Comparison of ENCODE assay signal across 28 cellular contexts in the genomic region with DNA sequence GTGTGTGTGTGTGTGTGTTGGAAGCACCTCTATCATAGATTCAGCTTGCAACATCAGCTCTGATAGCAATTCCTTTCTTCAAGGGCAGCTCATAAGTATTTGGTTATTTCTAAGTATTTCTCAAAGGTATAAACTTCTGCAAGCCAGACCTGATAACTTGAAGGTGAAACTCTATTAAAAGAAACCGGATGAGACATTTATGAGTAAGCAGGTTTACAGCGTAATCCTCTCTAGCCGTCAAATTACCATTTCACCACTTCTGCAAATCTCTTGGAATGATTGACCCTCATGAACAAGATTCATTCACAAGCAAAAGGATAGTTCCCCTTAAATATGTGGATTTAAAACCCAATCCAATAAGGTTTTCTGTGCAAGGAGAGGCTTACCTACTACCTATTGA. TPM values are rescaled to one million over a fixed set of nuclear protein-coding genes. Genes with fewer than 3 reads are reported as not detected.
DNase-seq lines count a peak whose midpoint lies in the region; ATAC-seq, FAIRE-seq and TF ChIP-seq lines count a peak whose summit lies in the region.
"Had no signal": no experiment of that assay in that cellular context is flagged by ENCODE, and none has a peak within 500 bp of the region (broad histone marks: within the 10 kb centered on the region; RNA-seq: fewer than 3 reads in every experiment).

No MANE protein-coding gene starts in this region.

- TF ChIP-seq CTCF in A549 (IDR thresholded peaks at IDR 0.05) (no peak), IMR-90 (conservative IDR thresholded peaks at IDR 0.05; ENCODE audit: low read depth, low read length) (no peak)

- peaks cover 0 to 2% of the 10 kb centered on the region in 2 donors for H3K27me3 Mint-ChIP-seq in CD8-positive, alpha-beta memory T cell
- H3K27me3 Mint-ChIP-seq: activated CD8-positive, alpha-beta T cell treated with anti-CD3 and anti-CD28 coated beads for 36 hours; activated naive CD4-positive, alpha-beta T cell treated with anti-CD3 and anti-CD28 coated beads, Interleukin-2, amount 10 ng/mL, durations not matched to agents 7 days and 5 days; activated T-cell treated with anti-CD3 and anti-CD28 coated beads, Interleukin-2, amount 50 U/mL, for 24 hours; naive B cell; stimulated activated naive CD8-positive, alpha-beta T cell treated with anti-CD3 and anti-CD28 coated beads, Interleukin-15, Interleukin-2, amounts not matched to agents 100 ng/mL and 50 ng/mL, for 24 hours had no signal

- H2AFZ ChIP-seq in IMR-90 (replicated peaks; ENCODE audit: low read length, poor library complexity) = no peak overlapping the region

- intact Hi-C loops in IMR-90 (cut with micrococcal nuclease) = loop anchor here (10.0 kb wide), 1 partner anchor 438 kb away; no protein-coding TSS in a partner anchor

- peaks cover 7% of the 10 kb centered on the region; the same call in 1 of the 2 replicates for H3K36me3 ChIP-seq in IMR-90 (ENCODE audit: control insufficient read depth, insufficient read depth, low read length)
- H3K36me3 ChIP-seq in CD8-positive, alpha-beta memory T cell (ENCODE audit: insufficient read depth, low read length) = no peaks in the 10 kb centered on the region
- H3K36me3 ChIP-seq: ascending aorta, BLaER1 had no signal

- peaks cover 77% of the 10 kb centered on the region for H3K4me1 ChIP-seq in A549
- H3K4me1 ChIP-seq in IMR-90 (ENCODE audit: control insufficient read depth, insufficient read depth, low read length) = peaks cover 4% of the 10 kb centered on the region
- H3K4me1 ChIP-seq in CD8-positive, alpha-beta memory T cell (ENCODE audit: insufficient read depth, low read length) = no peaks in the 10 kb centered on the region
- H3K4me1 ChIP-seq: ascending aorta had no signal

- no peak overlapping the region for H2BK15ac ChIP-seq in IMR-90 (ENCODE audit: low read depth, low read length)

- H3K4me3 Mint-ChIP-seq in CD8-positive, alpha-beta memory T cell = no peak overlapping the region
- H3K4me3 Mint-ChIP-seq: activated CD8-positive, alpha-beta T cell treated with anti-CD3 and anti-CD28 coated beads for 36 hours; activated naive CD4-positive, alpha-beta T cell treated with anti-CD3 and anti-CD28 coated beads, Interleukin-2, amount 10 ng/mL, durations not matched to agents 7 days and 5 days; activated T-cell treated with anti-CD3 and anti-CD28 coated beads, Interleukin-2, amount 50 U/mL, for 24 hours; naive B cell; stimulated activated naive CD8-positive, alpha-beta T cell treated with anti-CD3 and anti-CD28 coated beads, Interleukin-15, Interleukin-2, amounts not matched to agents 100 ng/mL and 50 ng/mL, for 24 hours; T-helper 1 cell treated with Interleukin-12 subunit alpha and Interleukin-12 subunit beta and Interleukin-4 antibody, amounts not matched to agents 30 μg/mL and 1 μg/mL, for 36 hours; type B pancreatic cell had no signal

- no peak overlapping the region for H4K8ac ChIP-seq in IMR-90 (ENCODE audit: low read depth in 2 of 2, low read length in 2 of 2)

- CTCF ChIA-PET in A549 (lab: Yijun Ruan, JAX) (interaction anchor here (0.8 to 1.1 kb wide), 2 partner anchors 117 to 118 kb away, joined by 3 to 4 read pairs; no protein-coding TSS in a partner anchor), IMR-90 (lab: Yijun Ruan, JAX) (no interaction called here)
- CTCF ChIA-PET in CD8-positive, alpha-beta memory T cell (lab: Charles Lee) = no interaction called here

- H3K4me3 ChIP-seq in A549 (0 out of 3 replicates have a peak overlapping the region, but pooled peaks have one; percentile 3), IMR-90 (ENCODE audit: insufficient read depth, low read depth, low read length) (no peak overlapping the region)
- no peak overlapping the region for H3K4me3 ChIP-seq in CD8-positive, alpha-beta memory T cell (ENCODE audit: low read length)
- H3K4me3 ChIP-seq: ascending aorta, BLaER1, lung had no signal

- peaks cover 15 to 19% of the 10 kb centered on the region in 2 experiments; a peak in 3 of 4 replicates for H3K79me1 ChIP-seq in IMR-90 (ENCODE audit: low read depth in 1 of 2, low read length in 2 of 2)

- no peaks in the 10 kb centered on the region for H3K27me3 ChIP-seq in IMR-90 (ENCODE audit: control insufficient read depth, insufficient read depth, low read length)
- H3K27me3 ChIP-seq in CD8-positive, alpha-beta memory T cell (ENCODE audit: insufficient read depth, low read length, poor library complexity, severe bottlenecking) = no peaks in the 10 kb centered on the region
- H3K27me3 ChIP-seq: ascending aorta, BLaER1 had no signal

- dilution Hi-C loops in IMR-90 (cut with HindIII; ENCODE audit: low sequenced_read_pairs, unreplicated experiment) = no loop called here

- no peaks in the 10 kb centered on the region for H3K4me1 Mint-ChIP-seq in CD8-positive, alpha-beta memory T cell
- H3K4me1 Mint-ChIP-seq: activated naive CD4-positive, alpha-beta T cell treated with anti-CD3 and anti-CD28 coated beads, Interleukin-2, amount 10 ng/mL, durations not matched to agents 7 days and 5 days had no signal

- TF ChIP-seq RAD21 in A549 (conservative IDR thresholded peaks at IDR 0.05 in 1 of 2, IDR thresholded peaks at IDR 0.05 in 1 of 2) (no peak), IMR-90 (IDR thresholded peaks at IDR 0.05; ENCODE audit: low read length) (no peak)

- peak overlapping the region; percentile 81 for H3K27ac ChIP-seq in A549
- H3K27ac ChIP-seq in IMR-90 (ENCODE audit: insufficient read depth, low read length) = no peak overlapping the region
- no peak overlapping the region for H3K27ac ChIP-seq in CD8-positive, alpha-beta memory T cell (ENCODE audit: low read depth, low read length)
- H3K27ac ChIP-seq: ascending aorta, BLaER1 had no signal

- peaks cover 0 to 6% (median 2%) of the 10 kb centered on the region in 5 donors for H3K9me3 Mint-ChIP-seq in CD8-positive, alpha-beta memory T cell
- H3K9me3 Mint-ChIP-seq: activated CD8-positive, alpha-beta T cell treated with anti-CD3 and anti-CD28 coated beads for 36 hours; activated naive CD4-positive, alpha-beta T cell treated with anti-CD3 and anti-CD28 coated beads, Interleukin-2, amount 10 ng/mL, durations not matched to agents 7 days and 5 days; stimulated activated naive CD8-positive, alpha-beta T cell treated with anti-CD3 and anti-CD28 coated beads, Interleukin-15, Interleukin-2, amounts not matched to agents 100 ng/mL and 50 ng/mL, for 24 hours; T-helper 1 cell treated with Interleukin-12 subunit alpha and Interleukin-12 subunit beta and Interleukin-4 antibody, amounts not matched to agents 30 μg/mL and 1 μg/mL, for 36 hours; type B pancreatic cell had no signal

- H2BK20ac ChIP-seq in IMR-90 (ENCODE audit: low read depth, low read length) = no peak overlapping the region

- peak overlapping the region; percentile 52 for H2BK120ac ChIP-seq in IMR-90 (ENCODE audit: low read depth, low read length)

- H2AK9ac ChIP-seq in IMR-90 (replicated peaks; ENCODE audit: low read depth, low read length, poor library complexity) = no peak overlapping the region

- H4K20me1 ChIP-seq in IMR-90 (ENCODE audit: insufficient read depth, low read length) = no peaks in the 10 kb centered on the region
- H4K20me1 ChIP-seq: BLaER1 had no signal

- no peak overlapping the region for H3K9ac ChIP-seq in IMR-90 (ENCODE audit: low read depth, low read length)
- H3K9ac ChIP-seq: BLaER1 had no signal

- H3K4ac ChIP-seq in IMR-90 (ENCODE audit: low read depth, low read length) = peak overlapping the region; percentile 53; the same call in 1 of the 2 replicates

- no peak overlapping the region for H3K27ac Mint-ChIP-seq in CD8-positive, alpha-beta memory T cell
- H3K27ac Mint-ChIP-seq: activated CD8-positive, alpha-beta T cell treated with anti-CD3 and anti-CD28 coated beads for 36 hours; activated naive CD4-positive, alpha-beta T cell treated with anti-CD3 and anti-CD28 coated beads, Interleukin-2, amount 10 ng/mL, durations not matched to agents 7 days and 5 days; activated T-cell treated with anti-CD3 and anti-CD28 coated beads, Interleukin-2, amount 50 U/mL, for 24 hours; naive B cell; stimulated activated naive CD8-positive, alpha-beta T cell treated with anti-CD3 and anti-CD28 coated beads, Interleukin-15, Interleukin-2, amounts not matched to agents 100 ng/mL and 50 ng/mL, for 24 hours; T-helper 1 cell treated with Interleukin-12 subunit alpha and Interleukin-12 subunit beta and Interleukin-4 antibody, amounts not matched to agents 30 μg/mL and 1 μg/mL, for 36 hours; type B pancreatic cell had no signal

- peak overlapping the region; percentile 68; the same call in 1 of the 2 replicates for H3K18ac ChIP-seq in IMR-90 (ENCODE audit: low read depth, low read length)

- H3K56ac ChIP-seq in IMR-90 (ENCODE audit: extremely low read depth, insufficient read depth, low read length) = no peak overlapping the region

- DNase-seq in A549 (ENCODE audit: low read depth in 1 of 2, low spot score in 1 of 2) (peak in 1 of 2 experiments; percentile 51), IMR-90 (no peak), epidermal melanocyte (ENCODE audit: insufficient read length, low spot score) (no peak), NCI-H1930 (lab: John Stamatoyannopoulos, UW) (no peak), GM19240 (ENCODE audit: insufficient read length, low spot score) (no peak)
- no peak for DNase-seq in CD8-positive, alpha-beta memory T cell
- DNase-seq: activated CD8-positive, alpha-beta T cell treated with anti-CD3 and anti-CD28 coated beads for 36 hours; activated naive CD4-positive, alpha-beta T cell treated with anti-CD3 and anti-CD28 coated beads, Interleukin-2, amount 10 ng/mL, durations not matched to agents 7 days and 5 days; activated T-cell treated with anti-CD3 and anti-CD28 coated beads, Interleukin-2, amount 50 U/mL, for 24 hours; cerebellar nuclear complex; DMS 273 treated with DMSO at 0.1 percent for 48 hours; effector memory CD4-positive, alpha-beta T cell; GF-D8; MM.1S; naive B cell; NCI-H2081; NCI-H510A; OCI-M1; SIG-M5; stimulated activated CD4-positive, alpha-beta T cell treated with anti-CD3 and anti-CD28 coated beads, Interleukin-2, amount 100 ng/mL, for 24 hours had no signal

- POLR2A ChIA-PET in A549 (lab: Yijun Ruan, JAX) = no interaction called here
- POLR2A ChIA-PET in IMR-90 (lab: Charles Lee; ENCODE audit: unreplicated experiment) = no interaction called here
- POLR2A ChIA-PET in CD8-positive, alpha-beta memory T cell (lab: Charles Lee) = no interaction called here

- no peak overlapping the region for H4K91ac ChIP-seq in IMR-90 (ENCODE audit: insufficient read depth, low read depth, low read length)

- H2AK5ac ChIP-seq in IMR-90 (ENCODE audit: low read depth, low read length) = no peak overlapping the region; the same call in 1 of the 2 replicates

- TF ChIP-seq POLR2A in A549 (IDR thresholded peaks at IDR 0.05; ENCODE audit: low read length) (no peak), IMR-90 (IDR thresholded peaks at IDR 0.05; ENCODE audit: low read depth, low read length) (no peak)

- peak overlapping the region; percentile 64 for H2BK5ac ChIP-seq in IMR-90 (ENCODE audit: low read depth, low read length, poor library complexity, severe bottlenecking)

- ATAC-seq in A549 (no peak), GM19025 (IDR thresholded peaks at IDR 0.05; ENCODE audit: low read depth, unreplicated experiment) (peak; percentile 35), HG02759 (IDR thresholded peaks at IDR 0.05; ENCODE audit: unreplicated experiment) (peak; percentile 38), IMR-90 (ENCODE audit: low read depth) (no peak)
- ATAC-seq: activated CD8-positive, alpha-beta T cell treated with anti-CD3 and anti-CD28 coated beads for 36 hours had no signal

- H3K4me2 ChIP-seq in A549 = peak overlapping the region; percentile 68
- no peak overlapping the region; the same call in 1 of the 2 replicates for H3K4me2 ChIP-seq in IMR-90 (ENCODE audit: low read depth, low read length)
- H3K4me2 ChIP-seq: BLaER1 had no signal

- H3K9me1 ChIP-seq in IMR-90 (ENCODE audit: insufficient read depth, low read length) = peaks cover 6% of the 10 kb centered on the region; the same call in 1 of the 2 replicates

- in situ Hi-C loops in IMR-90 (cut with MboI; ENCODE audit: low sequenced_read_pairs) = no loop called here

- WGBS in A549 (ENCODE audit: missing lambda C conversion rate) = 4% methylated on average over 3 of the region's 3 CpGs
- WGBS in IMR-90 (ENCODE audit: extremely low coverage in 2 of 2, insufficient read length in 1 of 2), 2 experiments = no CpG with 5 or more reads among the region's 3 CpGs

- H3K9me3 ChIP-seq in A549 (no peaks in the 10 kb centered on the region), IMR-90 (ENCODE audit: control insufficient read depth, insufficient read depth, low read length) (no peaks in the 10 kb centered on the region)
- no peaks in the 10 kb centered on the region for H3K9me3 ChIP-seq in CD8-positive, alpha-beta memory T cell (ENCODE audit: low read length)
- H3K9me3 ChIP-seq: ascending aorta, BLaER1 had no signal

- TSS peak; percentile 6 for BruUV-seq in IMR-90 (replicated peaks; lab: Mats Ljungman, UMichigan)

- no peaks in the 10 kb centered on the region for H3K36me3 Mint-ChIP-seq in CD8-positive, alpha-beta memory T cell
- H3K36me3 Mint-ChIP-seq: activated naive CD4-positive, alpha-beta T cell treated with anti-CD3 and anti-CD28 coated beads, Interleukin-2, amount 10 ng/mL, durations not matched to agents 7 days and 5 days; naive B cell; type B pancreatic cell had no signal

- no peak overlapping the region for H3K14ac ChIP-seq in IMR-90 (replicated peaks; ENCODE audit: low read depth, low read length)

- TF ChIP-seq EP300 in A549 (IDR thresholded peaks at IDR 0.05) = no peak

- H3K23ac ChIP-seq in IMR-90 (ENCODE audit: low read depth, low read length) = no peak overlapping the region

- FAIRE-seq in A549 (lab: Jason Lieb, UNC) = peak; percentile 63

- H4K5ac ChIP-seq in IMR-90 (ENCODE audit: low read depth, low read length) = peak overlapping the region; percentile 36; the same call in 1 of the 2 replicates

RNA-seq across cellular contexts. Expression of a gene that starts 23.1 kb away (rescaled TPM):
- polyA plus RNA-seq in A549 (2011; rRNA removed) = 11.0 and 17.0 TPM in 2 replicates
- 3.2 and 3.6 TPM in 2 replicates for polyA plus RNA-seq in A549 (2012; cell fraction: cytosol; rRNA removed)
- 6.1 and 10.4 TPM in 2 replicates for polyA plus RNA-seq in A549 (2012; cell fraction: nucleus; rRNA removed)
- polyA plus RNA-seq in A549 (2017; fragmentation: RNase III; extraction: RNeasy Plus Mini Kit Qiagen cat#74134 plus additional on column Dnase treatment) = 8.0 to 8.5 TPM (median 8.1 TPM) in 3 replicates
- 42.7 and 54.3 TPM in 2 replicates for polyA minus RNA-seq in A549 (2011; rRNA and poly(A)+ RNA removed)
- total RNA-seq in IMR-90 (2012; rRNA removed) = 53.3 and 61.5 TPM in 2 replicates
- 10.9 and 14.2 TPM in 2 replicates for polyA plus RNA-seq in IMR-90 (2012; rRNA removed)
- 3.6 and 4.6 TPM in 2 replicates for polyA plus RNA-seq in IMR-90 (2012; cell fraction: cytosol; rRNA removed)
- polyA plus RNA-seq in IMR-90 (2012; cell fraction: nucleus; rRNA removed; ENCODE audit: low replicate concordance) = 10.3 and 32.7 TPM in 2 replicates
- total RNA-seq in CD8-positive, alpha-beta memory T cell = not detected
- not detected for polyA plus RNA-seq in CD8-positive, alpha-beta memory T cell
- total RNA-seq: activated CD8-positive, alpha-beta T cell treated with anti-CD3 and anti-CD28 coated beads for 36 hours had no signal

Comparison
In these comparisons a context has a peak if more than half of its experiments do, and no peak if none do; other contexts are left out.
1. ATAC-seq: peak in GM19025 (single experiment) and HG02759 (single experiment); none in A549 (0 of 2) and IMR-90 (single experiment).
2. H3K27ac ChIP-seq: peak in A549 (2 of 2); none in IMR-90 (single experiment) and CD8-positive, alpha-beta memory T cell (single experiment).